7 cellular contexts compared by ENCODE assay signal in the genomic region with DNA sequence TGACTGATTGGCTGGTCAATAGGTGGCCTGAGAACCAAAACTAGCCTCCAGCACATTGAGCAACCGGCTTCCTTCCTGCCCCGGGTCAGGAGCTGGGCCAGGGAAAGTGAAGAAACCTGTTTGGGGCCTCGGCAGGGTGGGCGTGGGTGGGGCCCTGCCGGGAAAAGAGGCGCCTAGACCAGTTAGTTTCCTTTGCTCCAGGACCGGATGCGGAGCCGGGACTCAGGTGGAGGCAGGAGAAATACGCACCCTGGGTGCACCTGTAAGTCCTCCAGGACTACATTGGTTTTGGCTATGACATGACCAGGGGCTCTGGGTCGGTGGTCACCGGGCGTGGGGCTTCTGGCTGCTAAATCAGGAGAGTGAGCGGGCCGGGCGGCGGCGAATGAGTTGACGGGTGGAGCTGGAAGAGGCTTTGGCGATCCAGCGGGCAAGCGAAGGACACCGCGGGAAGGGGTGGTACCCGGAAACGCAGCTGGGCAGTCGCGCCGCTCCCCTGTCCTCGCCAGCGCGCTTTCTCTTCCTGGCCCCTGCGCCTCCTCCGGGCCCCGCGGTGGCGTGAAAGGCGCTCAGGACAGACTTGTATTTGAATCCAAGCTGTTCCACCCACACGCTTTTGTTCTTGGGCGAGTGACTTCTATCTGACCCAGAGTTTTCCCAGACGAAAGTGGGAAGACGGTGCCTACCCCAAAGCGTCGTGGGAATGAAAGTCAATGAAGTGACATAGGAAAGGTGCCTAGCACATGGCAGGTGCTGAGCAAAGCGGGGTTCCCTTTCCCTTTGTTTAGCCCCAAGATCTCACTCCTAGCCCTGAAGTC. TPM values are rescaled to one million over a fixed set of nuclear protein-coding genes. Genes with fewer than 3 reads are reported as not detected.
DNase-seq lines count a peak whose midpoint lies in the region; ATAC-seq and TF ChIP-seq lines count a peak whose summit lies in the region.

No MANE protein-coding gene starts in this region.

- in situ Hi-C loops in mammary epithelial cell (cut with MboI; ENCODE audit: low sequenced_read_pairs in 2 of 2), result no loop called here

- no peaks in the 10 kb centered on the region for H3K9me3 ChIP-seq in MM.1S (replicated peaks; ENCODE audit: insufficient read depth, low read length)
- no peaks in the 10 kb centered on the region for H3K9me3 ChIP-seq in mammary epithelial cell (replicated peaks; ENCODE audit: insufficient read depth, low read length)
- no peaks in the 10 kb centered on the region for H3K9me3 ChIP-seq in left lung
- no peaks in the 10 kb centered on the region for H3K9me3 ChIP-seq in testis

- H3K4me2 ChIP-seq in MM.1S (ENCODE audit: low read depth, low read length) (peak overlapping the region; percentile 99; the same call in 1 of the 2 replicates), mammary epithelial cell (ENCODE audit: insufficient read depth, low read depth, low read length) (peak overlapping the region; percentile 91)

- CTCF ChIA-PET in mammary epithelial cell (lab: Charles Lee; ENCODE audit: low non-redundant PET), result no interaction called here

- H3K27me3 ChIP-seq in MM.1S (replicated peaks; ENCODE audit: insufficient read depth, low read length), result no peaks in the 10 kb centered on the region
- no peaks in the 10 kb centered on the region for H3K27me3 ChIP-seq in mammary epithelial cell (ENCODE audit: insufficient read depth, low read length)
- no peaks in the 10 kb centered on the region for H3K27me3 ChIP-seq in left lung
- H3K27me3 ChIP-seq in testis, result no peaks in the 10 kb centered on the region

- ATAC-seq in left lung (peak; percentile 68), HG03097 (IDR thresholded peaks at IDR 0.05; ENCODE audit: low FRiP score, unreplicated experiment) (no peak), GM21390 (IDR thresholded peaks at IDR 0.05; ENCODE audit: unreplicated experiment) (no peak)

- 5% methylated on average over 27 of the region's 45 CpGs for WGBS in mammary epithelial cell (ENCODE audit: low coverage, missing lambda C conversion rate)
- 55 to 75% methylated on average over 34 to 42 of the region's 45 CpGs for WGBS in testis, 2 donors

- dilution Hi-C loops in mammary epithelial cell (cut with HindIII; ENCODE audit: low sequenced_read_pairs), result no loop called here

- H3K4me1 ChIP-seq in MM.1S (ENCODE audit: low read length) (peaks cover 11% of the 10 kb centered on the region), mammary epithelial cell (ENCODE audit: insufficient read depth, low read length) (peaks cover 81% of the 10 kb centered on the region), left lung (peaks cover 6 to 55% of the 10 kb centered on the region in 2 donors), testis (peaks cover 20% of the 10 kb centered on the region)

- BruUV-seq in mammary epithelial cell (replicated peaks; lab: Mats Ljungman, UMichigan), result no TSS peak

- TF ChIP-seq CTCF in MM.1S (IDR thresholded peaks at IDR 0.05; ENCODE audit: low read length), result no peak
- TF ChIP-seq CTCF in mammary epithelial cell (conservative IDR thresholded peaks at IDR 0.05 in 1 of 2, IDR thresholded peaks at IDR 0.05 in 1 of 2; ENCODE audit: extremely low read depth in 1 of 2, insufficient read depth in 1 of 2, low read depth in 1 of 2, low read length in 2 of 2), result no peak
- TF ChIP-seq CTCF in left lung (IDR thresholded peaks at IDR 0.05), result no peak
- TF ChIP-seq CTCF in testis (IDR thresholded peaks at IDR 0.05), result no peak

- H3K36me3 ChIP-seq in MM.1S (replicated peaks; ENCODE audit: insufficient read depth, low read length) (no peaks in the 10 kb centered on the region), mammary epithelial cell (ENCODE audit: insufficient read depth, low read length) (no peaks in the 10 kb centered on the region), left lung (no peaks in the 10 kb centered on the region), testis (ENCODE audit: low read depth, missing control alignments) (no peaks in the 10 kb centered on the region)

- H3K79me2 ChIP-seq in MM.1S (ENCODE audit: low read length) (no peaks in the 10 kb centered on the region), mammary epithelial cell (ENCODE audit: insufficient read depth, low read length) (no peaks in the 10 kb centered on the region)

- H2AFZ ChIP-seq in MM.1S (ENCODE audit: low read length), result peak overlapping the region; percentile 77; the same call in 1 of the 2 replicates
- H2AFZ ChIP-seq in mammary epithelial cell (ENCODE audit: low read depth, low read length), result peak overlapping the region; percentile 65

- DNase-seq in MM.1S (no peak), mammary epithelial cell (peak; percentile 63), left lung (peak; percentile 78 to 91), testis (peak; percentile 27), NCI-H1105 (lab: John Stamatoyannopoulos, UW) (no peak)

- intact Hi-C loops in mammary epithelial cell (cut with micrococcal nuclease), result loop anchor here (1.0 to 10.0 kb wide), 4 partner anchors 34 to 118 kb away; no protein-coding TSS in a partner anchor
- intact Hi-C loops in left lung (cut with DNase I), result loop anchor here in 1 of 2 donors (2.0 kb wide), 1 partner anchor 30 kb away; a partner anchor contains a TSS
- intact Hi-C loops in testis (cut with DNase I; ENCODE audit: low total_unique reads), result no loop called here

- H3K9ac ChIP-seq in MM.1S (ENCODE audit: low read length) (no peak overlapping the region), mammary epithelial cell (ENCODE audit: insufficient read depth, low read length) (peak overlapping the region; percentile 58)

- peaks cover 16% of the 10 kb centered on the region for H3F3A ChIP-seq in MM.1S (ENCODE audit: insufficient read depth, low read length)

- no peak overlapping the region for H3K4me3 ChIP-seq in MM.1S (ENCODE audit: low read length)
- peak overlapping the region; percentile 2 to 28 (median 2) for H3K4me3 ChIP-seq in mammary epithelial cell (replicated peaks in 1 of 3; ENCODE audit: insufficient read depth in 1 of 3, low read depth in 2 of 3, low read length in 3 of 3)
- peak overlapping the region; percentile 42 to 57 for H3K4me3 ChIP-seq in left lung
- H3K4me3 ChIP-seq in testis, result peak overlapping the region; percentile 57 to 70

- no peaks in the 10 kb centered on the region for H4K20me1 ChIP-seq in MM.1S (ENCODE audit: insufficient read depth, low read length)
- H4K20me1 ChIP-seq in mammary epithelial cell (ENCODE audit: insufficient read depth, low read length), result no peaks in the 10 kb centered on the region

- no peak for TF ChIP-seq POLR2A in testis (IDR thresholded peaks at IDR 0.05)

- H3K27ac ChIP-seq in MM.1S (ENCODE audit: low read length) (0 out of 2 replicates have a peak overlapping the region, but pooled peaks have one; percentile 70), mammary epithelial cell (ENCODE audit: insufficient read depth, low read depth, low read length) (peak overlapping the region; percentile 77), left lung (peak overlapping the region; percentile 88 to 97), testis (peak overlapping the region; percentile 40 to 85)

- no peaks in the 10 kb centered on the region for H3K9me2 ChIP-seq in MM.1S (replicated peaks; ENCODE audit: insufficient read depth, low read length)

RNA-seq across cellular contexts. Expression of a gene that starts 30.6 kb away (rescaled TPM):
- 10 to 100 TPM; 61.1 to 78.7 TPM for total RNA-seq in mammary epithelial cell
- 24.6 TPM for polyA plus RNA-seq in mammary epithelial cell
- polyA minus RNA-seq in mammary epithelial cell, result 25.1 TPM
- 100 to 1,000 TPM; 102 to 135 TPM for total RNA-seq in left lung
- 10 to 100 TPM; 60.6 to 67.8 TPM for total RNA-seq in testis
- 40.9 TPM for polyA plus RNA-seq in testis (ENCODE audit: insufficient read depth, low read depth, low replicate concordance)

Comparison
In these comparisons a context has a peak if more than half of its experiments do, and no peak if none do; other contexts are left out.
1. DNase-seq: peak in mammary epithelial cell (single experiment), left lung (2 of 2) and testis (single experiment); none in MM.1S (single experiment) and NCI-H1105 (single experiment).
2. Peak in every context shown above with its lines, with median percentiles within 50 percentile points of each other: H3K27ac ChIP-seq.